In genomic region chr3:15646924-15647511, GRCh38 we compare ENCODE assay signal across 8 cellular contexts.
DNase-seq lines count a peak whose midpoint lies in the region; ATAC-seq and TF ChIP-seq lines count a peak whose summit lies in the region.

No MANE protein-coding gene starts in this region.

- H3K27ac ChIP-seq in cingulate gyrus (ENCODE audit: low read depth, low read length) (peak overlapping the region; percentile 55), muscle layer of duodenum (ENCODE audit: low read length) (peak overlapping the region; percentile 84)

- H3K36me3 Mint-ChIP-seq in nephron progenitor cell (ENCODE audit: low read depth): peaks cover 35% of the 10 kb centered on the region

- no peaks in the 10 kb centered on the region for H3K27me3 ChIP-seq in muscle layer of duodenum (ENCODE audit: low read depth, low read length)

- peaks cover 5 to 18% of the 10 kb centered on the region in 2 donors for H3K4me1 ChIP-seq in muscle layer of duodenum (ENCODE audit: control insufficient read depth in 1 of 2, insufficient read depth in 2 of 2, low read length in 2 of 2)

- DNase-seq in AG08396 (ENCODE audit: low spot score) (peak; percentile 77), NCI-H226 (peak; percentile 99), nephron progenitor cell (no peak), NCI-H1694 (lab: John Stamatoyannopoulos, UW) (no peak), NCI-H2081 (lab: John Stamatoyannopoulos, UW) (no peak)

- no peak overlapping the region for H3K4me3 Mint-ChIP-seq in nephron progenitor cell

- peaks cover 8 to 10% of the 10 kb centered on the region in 2 donors for H3K36me3 ChIP-seq in muscle layer of duodenum (ENCODE audit: control insufficient read depth in 1 of 2, insufficient read depth in 2 of 2, low read length in 2 of 2)

- TF ChIP-seq CTCF in nephron progenitor cell (IDR thresholded peaks at IDR 0.05): no peak

- H3K4me3 ChIP-seq in muscle layer of duodenum (ENCODE audit: low read depth in 1 of 2, low read length in 2 of 2): peak overlapping the region in 1 of 2 donors; percentile 27

- no peaks in the 10 kb centered on the region for H3K27me3 Mint-ChIP-seq in nephron progenitor cell (ENCODE audit: low read depth, poor library complexity)

- H3K9me3 ChIP-seq in muscle layer of duodenum (ENCODE audit: control insufficient read depth in 1 of 2, low read length in 2 of 2): no peaks in the 10 kb centered on the region

- H3K9me3 Mint-ChIP-seq in nephron progenitor cell: peaks cover 4% of the 10 kb centered on the region

- H3K27ac Mint-ChIP-seq in nephron progenitor cell: no peak overlapping the region

- peaks cover 5% of the 10 kb centered on the region for H3K4me1 Mint-ChIP-seq in nephron progenitor cell

- ATAC-seq in GM21529 (IDR thresholded peaks at IDR 0.05; ENCODE audit: unreplicated experiment): peak; percentile 18

Comparison
In these comparisons a context has a peak if more than half of its experiments do, and no peak if none do; other contexts are left out.
1. DNase-seq: peak in AG08396 (single experiment) and NCI-H226 (single experiment); none in nephron progenitor cell (single experiment), NCI-H1694 (single experiment) and NCI-H2081 (0 of 2).